ENCODE assay signal across 22 cellular contexts in the genomic region with DNA sequence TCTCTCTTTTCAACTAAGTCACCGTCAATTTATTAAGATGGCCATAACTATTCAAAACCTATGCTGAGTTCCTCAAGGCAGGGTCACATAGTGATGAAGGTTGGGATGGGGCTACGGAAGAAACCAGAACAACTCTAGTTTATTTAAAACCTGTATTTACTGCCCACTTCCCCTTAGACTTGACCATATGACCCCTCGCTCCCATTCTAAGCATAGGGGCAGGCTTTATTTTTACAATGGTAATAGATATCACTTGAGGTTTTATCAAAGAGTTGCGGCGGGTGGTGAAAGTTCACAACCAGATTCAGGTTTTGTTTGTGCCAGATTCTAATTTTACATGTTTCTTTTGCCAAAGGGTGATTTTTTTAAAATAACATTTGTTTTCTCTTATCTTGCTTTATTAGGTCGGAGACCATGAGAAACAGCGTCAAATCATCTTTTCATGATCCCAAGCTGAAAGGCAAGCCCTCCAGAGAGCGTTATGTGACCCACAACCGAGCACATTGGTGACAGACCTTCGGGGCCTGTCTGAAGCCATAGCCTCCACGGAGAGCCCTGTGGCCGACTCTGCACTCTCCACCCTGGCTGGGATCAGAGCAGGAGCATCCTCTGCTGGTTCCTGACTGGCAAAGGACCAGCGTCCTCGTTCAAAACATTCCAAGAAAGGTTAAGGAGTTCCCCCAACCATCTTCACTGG. TPM values are rescaled to one million over a fixed set of nuclear protein-coding genes. Genes with fewer than 3 reads are reported as not detected.
A peak's percentile ranks its signal among the peaks of the same experiment; 100 is the strongest.
DNase-seq lines count a peak whose midpoint lies in the region; ATAC-seq, FAIRE-seq and TF ChIP-seq lines count a peak whose summit lies in the region.
"Had no signal": no experiment of that assay in that cellular context is flagged by ENCODE, and none has a peak within 500 bp of the region (broad histone marks: within the 10 kb centered on the region; RNA-seq: fewer than 3 reads in every experiment).

No MANE protein-coding gene starts in this region.

- H3K9me3 ChIP-seq in right cardiac atrium (ENCODE audit: control insufficient read depth, low read length) (no peaks in the 10 kb centered on the region), heart right ventricle (no peaks in the 10 kb centered on the region), H1 (ENCODE audit: insufficient read depth in 2 of 2, low read depth in 1 of 2, low read length in 1 of 2) (no peaks in the 10 kb centered on the region), mucosa of descending colon (no peaks in the 10 kb centered on the region)
- H3K9me3 ChIP-seq: pancreas had no signal

- CTCF ChIA-PET in H1 (lab: Charles Lee; ENCODE audit: partially characterized antibody) = interaction anchor here (0.7 to 6.8 kb wide), 3 partner anchors 186 to 309 kb away, joined by 3 to 103 read pairs (median 5); no protein-coding TSS in a partner anchor

- H2AFZ ChIP-seq in H1 (ENCODE audit: low read length) = no peak overlapping the region

- no peak overlapping the region for H3K4ac ChIP-seq in H1 (replicated peaks; ENCODE audit: insufficient read length, low read depth, low read length)

- H3K79me1 ChIP-seq in H1 (ENCODE audit: low read depth, low read length) = no peaks in the 10 kb centered on the region

- no peak overlapping the region for H2BK120ac ChIP-seq in H1 (replicated peaks; ENCODE audit: low read depth, low read length)

- TF ChIP-seq CTCF in heart right ventricle (IDR thresholded peaks at IDR 0.05) (no peak), H1 (IDR thresholded peaks at IDR 0.05; ENCODE audit: control extremely low read depth in 1 of 3, insufficient read depth in 1 of 3, low read depth in 1 of 3, low read length in 3 of 3) (peak in 1 of 3 experiments; percentile 4; a peak in 1 of 4 replicates), mucosa of descending colon (IDR thresholded peaks at IDR 0.05) (no peak)

- no peak overlapping the region for H4K91ac ChIP-seq in H1 (replicated peaks; ENCODE audit: insufficient read length, low read length)

- intact Hi-C loops in right cardiac atrium (cut with DNase I) = loop anchor here in 2 of 4 donors (10.0 kb wide), 1 partner anchor 309 kb away; no protein-coding TSS in a partner anchor
- intact Hi-C loops in heart right ventricle (cut with DNase I) = loop anchor here in 6 of 10 donors (2.0 to 10.0 kb wide), 6 partner anchors 119 to 711 kb away; no protein-coding TSS in a partner anchor
- intact Hi-C loops in mucosa of descending colon (cut with DNase I, micrococcal nuclease) = loop anchor here in 1 of 2 donors (10.0 kb wide), 1 partner anchor 309 kb away; no protein-coding TSS in a partner anchor

- no peak overlapping the region for H4K8ac ChIP-seq in H1 (ENCODE audit: extremely low read depth, insufficient read depth, low read length)

- H3K36me3 ChIP-seq in heart right ventricle (peaks cover 0 to 32% (median 0%) of the 10 kb centered on the region in 9 donors), H1 (ENCODE audit: control insufficient read depth in 2 of 4, insufficient read depth in 4 of 4, low read length in 3 of 4) (peaks cover 0 to 8% (median 0%) of the 10 kb centered on the region in 4 experiments; a peak in 1 of 8 replicates), mucosa of descending colon (ENCODE audit: low read depth) (no peaks in the 10 kb centered on the region)
- H3K36me3 ChIP-seq: cardiac muscle cell, pancreas had no signal

- H4K5ac ChIP-seq in H1 (ENCODE audit: insufficient read length, low read depth, low read length) = no peak overlapping the region

- H3K18ac ChIP-seq in H1 (ENCODE audit: extremely low read depth, low read length) = no peak overlapping the region; the same call in 1 of the 2 replicates

- H2BK5ac ChIP-seq in H1 (ENCODE audit: low read depth, low read length) = no peak overlapping the region

- peak; percentile 22 to 29; a peak in 3 of 4 replicates for TF ChIP-seq RAD21 in H1 (IDR thresholded peaks at IDR 0.05 in 1 of 2, conservative IDR thresholded peaks at IDR 0.05 in 1 of 2; ENCODE audit: low read depth in 2 of 2, low read length in 2 of 2)

- H3K4me2 ChIP-seq in H1 (ENCODE audit: insufficient read depth in 1 of 2, low read depth in 2 of 2, low read length in 2 of 2) = no peak overlapping the region

- H4K20me1 ChIP-seq in H1 (replicated peaks in 1 of 2; ENCODE audit: control insufficient read depth in 1 of 2, insufficient read depth in 2 of 2, low read length in 2 of 2) = no peaks in the 10 kb centered on the region

- no peak overlapping the region for H3K56ac ChIP-seq in H1 (replicated peaks; ENCODE audit: insufficient read length, low read depth, low read length)

- H3K14ac ChIP-seq in H1 (ENCODE audit: insufficient read length) = no peak overlapping the region

- no peak overlapping the region for H3K9ac ChIP-seq in H1 (replicated peaks in 1 of 4; ENCODE audit: extremely low read depth in 1 of 4, low read depth in 3 of 4, low read length in 3 of 4)

- H3K27ac ChIP-seq in right cardiac atrium (ENCODE audit: low read length) (peak overlapping the region; percentile 36), heart right ventricle (no peak overlapping the region), H1 (ENCODE audit: low read depth, low read length) (no peak overlapping the region)
- H3K27ac ChIP-seq: cardiac muscle cell had no signal

- H3K4me1 ChIP-seq in right cardiac atrium (ENCODE audit: control insufficient read depth, insufficient read depth, low read length) = peaks cover 4% of the 10 kb centered on the region
- H3K4me1 ChIP-seq in heart right ventricle = peaks cover 0 to 35% (median 13%) of the 10 kb centered on the region in 9 donors
- peaks cover 9 to 14% (median 12%) of the 10 kb centered on the region in 4 experiments; a peak in 6 of 7 replicates for H3K4me1 ChIP-seq in H1 (replicated peaks in 1 of 4; ENCODE audit: control insufficient read depth in 3 of 4, insufficient read depth in 4 of 4, low read length in 3 of 4)
- peaks cover 10% of the 10 kb centered on the region for H3K4me1 ChIP-seq in mucosa of descending colon (ENCODE audit: low read depth)

- H3K4me3 ChIP-seq in right cardiac atrium (ENCODE audit: low read length) = no peak overlapping the region
- H3K4me3 ChIP-seq in heart right ventricle = peak overlapping the region in 1 of 10 donors; percentile 4
- no peak overlapping the region for H3K4me3 ChIP-seq in H1 (ENCODE audit: extremely low read depth in 1 of 4, insufficient read depth in 2 of 4, low read depth in 3 of 4, low read length in 4 of 4)
- no peak overlapping the region for H3K4me3 ChIP-seq in mucosa of descending colon
- H3K4me3 ChIP-seq: cardiac muscle cell, pancreas had no signal

- WGBS in right cardiac atrium = 58% methylated on average over 14 of the region's 14 CpGs
- 61 to 64% methylated on average over 14 of the region's 14 CpGs for WGBS in heart right ventricle, 2 donors
- 80% methylated on average over 14 of the region's 14 CpGs; no CpG with 5 or more reads in 1 of the 2 experiments for WGBS in H1 (ENCODE audit: extremely low coverage in 1 of 2, insufficient coverage in 1 of 2, insufficient read length in 1 of 2, insufficient replicate concordance in 2 of 2, low coverage in 1 of 2, low lambda C conversion rate in 2 of 2, missing lambda C conversion rate in 1 of 2), 2 experiments

- H2BK12ac ChIP-seq in H1 (ENCODE audit: low read depth, low read length) = no peak overlapping the region

- DNase-seq in right cardiac atrium = peak in 2 of 3 donors; percentile 46 to 51
- no peak for DNase-seq in heart right ventricle
- no peak for DNase-seq in H1 (ENCODE audit: low read depth in 1 of 2, low spot score in 2 of 2)
- DNase-seq in mucosa of descending colon = no peak
- no peak for DNase-seq in NCI-H510A treated with DMSO at 0.1 percent for 48 hours (lab: John Stamatoyannopoulos, UW)
- no peak for DNase-seq in SK-N-DZ (ENCODE audit: low spot score)
- DNase-seq: activated B cell treated with CpG ODN at 0.5 μM for 24 hours; activated naive CD4-positive, alpha-beta T cell treated with Interleukin-2 at 50 U/mL for 16 hours; COR-L47; effector memory CD8-positive, alpha-beta T cell; midbrain; NCI-H1694; NCI-H524; pancreas; stimulated activated CD4-positive, alpha-beta T cell treated with anti-CD3 and anti-CD28 coated beads, Interleukin-12 subunit alpha, Interleukin-12 subunit beta, amount 100 ng/mL, for 4 hours; stimulated activated naive CD8-positive, alpha-beta T cell treated with anti-CD3 and anti-CD28 coated beads, Interleukin-15, Interleukin-2, amounts not matched to agents 100 U/mL and 50 U/mL, for 24 hours; T-cell had no signal

- H2AK5ac ChIP-seq in H1 (ENCODE audit: low read depth, low read length) = no peak overlapping the region

- H2BK20ac ChIP-seq in H1 (ENCODE audit: low read length) = no peak overlapping the region

- POLR2A ChIA-PET in H1 (lab: Charles Lee; ENCODE audit: partially characterized antibody) = no interaction called here

- TF ChIP-seq POLR2A in H1 (IDR thresholded peaks at IDR 0.05; ENCODE audit: control extremely low read depth in 1 of 2, low read depth in 2 of 2, low read length in 2 of 2) = no peak

- peak; percentile 59 to 61 for ATAC-seq in right cardiac atrium
- no peak for ATAC-seq in heart right ventricle
- peak; percentile 15 for ATAC-seq in mucosa of descending colon
- ATAC-seq in HG03159 (IDR thresholded peaks at IDR 0.05; ENCODE audit: unreplicated experiment) = no peak
- no peak for ATAC-seq in GM21825 (IDR thresholded peaks at IDR 0.05; ENCODE audit: unreplicated experiment)
- ATAC-seq: effector memory CD8-positive, alpha-beta T cell; stimulated activated naive CD8-positive, alpha-beta T cell treated with anti-CD3 and anti-CD28 coated beads, Interleukin-15, Interleukin-2, amounts not matched to agents 100 U/mL and 50 U/mL, for 24 hours; T-cell had no signal

- no peak for TF ChIP-seq EP300 in H1 (IDR thresholded peaks at IDR 0.05; ENCODE audit: borderline replicate concordance in 1 of 2, low read depth in 2 of 2, low read length in 2 of 2)

- H3K23me2 ChIP-seq in H1 (ENCODE audit: low read depth, low read length) = no peaks in the 10 kb centered on the region

- no peak overlapping the region for H3K23ac ChIP-seq in H1 (ENCODE audit: insufficient read length)

- H2BK15ac ChIP-seq in H1 (ENCODE audit: low read length) = no peak overlapping the region

- H3K27me3 ChIP-seq in right cardiac atrium (ENCODE audit: control insufficient read depth, insufficient read depth) = no peaks in the 10 kb centered on the region
- peaks cover 0 to 33% (median 15%) of the 10 kb centered on the region in 7 donors for H3K27me3 ChIP-seq in heart right ventricle
- peaks cover 0 to 4% (median 0%) of the 10 kb centered on the region in 4 experiments; a peak in 1 of 7 replicates for H3K27me3 ChIP-seq in H1 (replicated peaks in 1 of 4; ENCODE audit: control insufficient read depth in 3 of 4, extremely low read depth in 1 of 4, insufficient read depth in 3 of 4, low read length in 3 of 4)
- H3K27me3 ChIP-seq: pancreas had no signal

- H3K79me2 ChIP-seq in H1 (ENCODE audit: control insufficient read depth in 1 of 2, insufficient read depth in 2 of 2, low read length in 2 of 2) = no peaks in the 10 kb centered on the region

- no peak for FAIRE-seq in H1 (lab: Jason Lieb, UNC)
- FAIRE-seq: A204.1, G401.6, pancreas had no signal

RNA-seq across cellular contexts. Expression of a gene that starts 5.5 kb away (rescaled TPM):
- total RNA-seq in right cardiac atrium (1 to 10 TPM; 1.3 to 5.8 (median 2.0) TPM), heart right ventricle (1 to 10 TPM in 8 of 10 donors, under 1 TPM in 2; 0.36 to 6.3 (median 3.3) TPM), mucosa of descending colon (10 to 100 TPM in 2 of 3 donors, 1 to 10 TPM in 1; 8.4 to 26.5 (median 14.0) TPM)
- polyA plus RNA-seq in right cardiac atrium (4.2 TPM), heart right ventricle (1 to 10 TPM; 6.8 to 7.8 TPM), H1 (2011; rRNA removed) (0.23 and 0.25 TPM in 2 replicates)
- 1.1 and 1.2 TPM in 2 replicates for total RNA-seq in H1 (2021; fragmentation: NEBNext Ultra II Directional; extraction: Animal tissue kit (Norgen Biotek cat#: 25700))
- polyA plus RNA-seq in H1 (2011; cell fraction: cytosol; rRNA removed) = 0.44 TPM
- polyA plus RNA-seq in H1 (2011; cell fraction: nucleus; rRNA removed) = 0.64 TPM
- 0.22 to 0.48 TPM (median 0.44 TPM) in 4 replicates for polyA plus RNA-seq in H1 (2012, experiment 1 of 2)
- 0.52 TPM for polyA plus RNA-seq in H1 (2012, experiment 2 of 2)
- 1.1 TPM for polyA plus RNA-seq in H1 (2013, experiment 1 of 2)
- 1.5 TPM for polyA plus RNA-seq in H1 (2013, experiment 2 of 2)
- 0.22 and 0.28 TPM in 2 replicates for polyA minus RNA-seq in H1 (2011; rRNA and poly(A)+ RNA removed)
- 0.73 TPM for polyA minus RNA-seq in H1 (2011; cell fraction: cytosol; rRNA and poly(A)+ RNA removed)
- polyA minus RNA-seq in H1 (2011; cell fraction: nucleus; rRNA and poly(A)+ RNA removed) = 0.40 TPM
- not detected in 2 replicates for polyA plus RNA-seq in SK-N-DZ (2014; cell fraction: cytosol; rRNA removed)
- polyA plus RNA-seq in SK-N-DZ (2014; cell fraction: nucleus; rRNA removed) = not detected in 2 replicates

Comparison
In these comparisons a context has a peak if more than half of its experiments do, and no peak if none do; other contexts are left out.
1. ATAC-seq: peak in right cardiac atrium (2 of 2) and mucosa of descending colon (single experiment); none in heart right ventricle (0 of 8), HG03159 (single experiment) and GM21825 (single experiment).
2. DNase-seq: peak in right cardiac atrium (2 of 3); none in heart right ventricle (0 of 2), H1 (0 of 2), mucosa of descending colon (0 of 3), NCI-H510A treated with DMSO at 0.1 percent for 48 hours (single experiment) and SK-N-DZ (single experiment).